In the genomic region with DNA sequence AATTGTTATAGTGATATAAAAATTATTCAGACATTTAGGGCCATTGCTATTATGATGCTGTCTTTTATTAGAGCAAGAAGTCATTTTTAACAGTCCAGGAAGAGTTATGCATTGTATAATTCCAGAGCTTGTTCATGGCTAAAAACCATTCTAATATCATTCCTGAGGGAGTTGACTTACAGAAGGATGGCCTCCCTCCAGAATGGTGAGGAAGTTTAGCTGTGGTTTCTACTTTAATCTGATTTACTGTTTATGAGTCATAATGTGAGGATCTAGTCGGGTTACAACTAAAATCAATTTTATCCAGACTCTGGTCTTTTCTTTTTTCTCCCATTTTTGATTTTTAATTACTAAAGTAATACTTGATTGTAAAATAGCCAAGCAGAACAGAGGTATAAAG, we compare ENCODE assay signal across 20 cellular contexts. TPM values are rescaled to one million over a fixed set of nuclear protein-coding genes. Genes with fewer than 3 reads are reported as not detected.
DNase-seq lines count a peak whose midpoint lies in the region; ATAC-seq and TF ChIP-seq lines count a peak whose summit lies in the region.
"Had no signal": no experiment of that assay in that cellular context is flagged by ENCODE, and none has a peak within 500 bp of the region (broad histone marks: within the 10 kb centered on the region; RNA-seq: fewer than 3 reads in every experiment).

No MANE protein-coding gene starts in this region.

- H3K9me3 ChIP-seq in hepatocyte (ENCODE audit: low read depth): no peaks in the 10 kb centered on the region
- H3K9me3 ChIP-seq: gastrocnemius medialis had no signal

- no peak for ATAC-seq in GM21528 (IDR thresholded peaks at IDR 0.05; ENCODE audit: low FRiP score, unreplicated experiment)
- ATAC-seq: gastrocnemius medialis, T-cell had no signal

- DNase-seq in AG09309 (ENCODE audit: low read depth): peak; percentile 28
- peak; percentile 75 for DNase-seq in HCEC 1CT
- peak; percentile 27 for DNase-seq in amniotic epithelial cell (ENCODE audit: low read depth)
- DNase-seq in hepatocyte (ENCODE audit: low spot score): peak; percentile 2
- no peak for DNase-seq in activated effector memory CD4-positive, alpha-beta T cell treated with Interleukin-2 at 50 U/mL for 16 hours
- no peak for DNase-seq in pons (ENCODE audit: low spot score)
- no peak for DNase-seq in NCI-H526 (lab: John Stamatoyannopoulos, UW)
- DNase-seq: activated CD4-positive, alpha-beta T cell treated with anti-CD3 and anti-CD28 coated beads, Interleukin-2, amount 50 U/mL, for 48 hours; activated naive CD8-positive, alpha-beta T cell treated with anti-CD3 and anti-CD28 coated beads for 36 hours; activated T-cell treated with anti-CD3 and anti-CD28 coated beads, Interleukin-2, amount 50 U/mL, for 1 hour; AML-193; central memory CD4-positive, alpha-beta T cell; COR-L47; effector CD4-positive, alpha-beta T cell; gastrocnemius medialis; H7; stimulated activated CD4-positive, alpha-beta T cell treated with anti-CD3 and anti-CD28 coated beads, Interleukin-4, amount 100 ng/mL, for 4 hours; stimulated activated CD8-positive, alpha-beta memory T cell treated with anti-CD3 and anti-CD28 coated beads, Interleukin-4, amount 100 ng/mL, for 48 hours; T-cell had no signal

- H4K20me1 ChIP-seq in hepatocyte (ENCODE audit: insufficient read depth, poor library complexity, severe bottlenecking): no peaks in the 10 kb centered on the region

- H3K27ac ChIP-seq in hepatocyte: no peak overlapping the region
- H3K27ac ChIP-seq: gastrocnemius medialis had no signal

- H3K36me3 ChIP-seq in hepatocyte (replicated peaks; ENCODE audit: insufficient read depth, low read depth): no peaks in the 10 kb centered on the region
- H3K36me3 ChIP-seq: gastrocnemius medialis had no signal

- H3K9me2 ChIP-seq in hepatocyte (replicated peaks; ENCODE audit: insufficient read depth): no peaks in the 10 kb centered on the region

- 30% methylated on average over 1 of the region's 1 CpG for WGBS in hepatocyte (ENCODE audit: low lambda C conversion rate, missing lambda C conversion rate)

- H3K4me2 ChIP-seq in hepatocyte: no peak overlapping the region

- no peaks in the 10 kb centered on the region for H3K79me2 ChIP-seq in hepatocyte

- peaks cover 4% of the 10 kb centered on the region for H3K4me1 ChIP-seq in hepatocyte (ENCODE audit: insufficient read depth)

- no peaks in the 10 kb centered on the region for H3K27me3 ChIP-seq in hepatocyte
- H3K27me3 ChIP-seq: gastrocnemius medialis had no signal

- TF ChIP-seq CTCF in AG09309 (IDR thresholded peaks at IDR 0.05; ENCODE audit: control insufficient read depth, insufficient read depth, low read depth, low read length, missing control alignments) (no peak), hepatocyte (IDR thresholded peaks at IDR 0.05; ENCODE audit: poor library complexity) (no peak)

- no peak overlapping the region for H3K4me3 ChIP-seq in AG09309 (ENCODE audit: control insufficient read depth, low read depth, low read length)
- no peak overlapping the region for H3K4me3 ChIP-seq in hepatocyte
- H3K4me3 ChIP-seq: gastrocnemius medialis had no signal

- H2AFZ ChIP-seq in hepatocyte: no peak overlapping the region

RNA-seq across cellular contexts. Expression of gene ANKFN1, which starts 41.2 kb away (rescaled TPM):
- total RNA-seq in hepatocyte: 0.10 and 0.28 TPM in 2 replicates
- polyA plus RNA-seq in hepatocyte: 0.83 and 1.2 TPM in 2 replicates
- total RNA-seq: activated naive CD8-positive, alpha-beta T cell treated with anti-CD3 and anti-CD28 coated beads for 36 hours; H7; T-cell had no signal

Comparison
In these comparisons a context has a peak if more than half of its experiments do, and no peak if none do; other contexts are left out.
1. DNase-seq: peak in AG09309 (single experiment), HCEC 1CT (single experiment), amniotic epithelial cell (single experiment) and hepatocyte (single experiment); none in activated effector memory CD4-positive, alpha-beta T cell treated with Interleukin-2 at 50 U/mL for 16 hours (single experiment), pons (single experiment) and NCI-H526 (0 of 2).